Comparison of ENCODE assay signal across 1 cellular context in the genomic region with DNA sequence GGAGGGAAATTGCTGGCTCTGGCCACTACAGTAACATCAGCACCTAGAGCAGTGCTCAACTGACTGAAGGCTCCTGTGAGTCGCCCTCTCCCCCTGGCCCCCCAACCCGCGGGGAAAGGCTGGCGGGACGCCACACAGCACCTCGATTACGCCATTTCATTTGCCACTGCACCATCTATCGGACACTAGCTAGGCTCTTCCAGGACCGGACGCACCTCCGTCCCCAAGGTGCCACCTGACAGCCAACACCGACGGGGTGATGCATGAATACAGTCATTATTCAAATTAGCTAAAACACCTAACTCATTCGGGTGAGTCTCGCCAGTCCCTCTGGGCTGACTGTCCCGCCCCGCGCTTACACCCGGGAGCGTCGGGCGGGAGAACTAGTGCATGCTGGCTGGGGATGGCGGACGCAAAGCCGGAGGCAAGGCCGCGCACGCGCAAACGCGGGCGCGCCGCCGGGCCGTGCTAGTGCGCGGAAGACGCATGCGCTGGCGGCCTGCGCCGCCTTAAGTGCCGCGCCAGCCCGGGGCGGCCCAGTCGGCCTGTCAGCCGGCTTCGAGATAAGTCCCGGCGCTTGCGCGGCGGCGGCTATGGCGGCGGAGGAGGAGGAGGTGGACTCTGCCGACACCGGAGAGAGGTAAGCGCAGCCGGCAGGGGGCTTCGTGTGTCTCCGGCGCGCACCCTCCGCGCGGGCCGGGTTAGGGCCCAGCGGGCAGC.
A peak's percentile ranks its signal among the peaks of the same experiment; 100 is the strongest.
TF ChIP-seq lines count a peak whose summit lies in the region.

A gene (plus strand): TSS at position 539 of the 720 bp plus-strand sequence. CDS start 55 bp downstream, at position 594.

TF ChIP-seq in K562, 482 proteins besides CTCF, POLR2A, EP300 and RAD21 (continued from another document and continues in another):
- TF ChIP-seq, protein P1, sequence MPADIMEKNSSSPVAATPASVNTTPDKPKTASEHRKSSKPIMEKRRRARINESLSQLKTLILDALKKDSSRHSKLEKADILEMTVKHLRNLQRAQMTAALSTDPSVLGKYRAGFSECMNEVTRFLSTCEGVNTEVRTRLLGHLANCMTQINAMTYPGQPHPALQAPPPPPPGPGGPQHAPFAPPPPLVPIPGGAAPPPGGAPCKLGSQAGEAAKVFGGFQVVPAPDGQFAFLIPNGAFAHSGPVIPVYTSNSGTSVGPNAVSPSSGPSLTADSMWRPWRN (IDR thresholded peaks at IDR 0.05; ENCODE audit: low read depth): no peak
- TF ChIP-seq, protein P2, sequence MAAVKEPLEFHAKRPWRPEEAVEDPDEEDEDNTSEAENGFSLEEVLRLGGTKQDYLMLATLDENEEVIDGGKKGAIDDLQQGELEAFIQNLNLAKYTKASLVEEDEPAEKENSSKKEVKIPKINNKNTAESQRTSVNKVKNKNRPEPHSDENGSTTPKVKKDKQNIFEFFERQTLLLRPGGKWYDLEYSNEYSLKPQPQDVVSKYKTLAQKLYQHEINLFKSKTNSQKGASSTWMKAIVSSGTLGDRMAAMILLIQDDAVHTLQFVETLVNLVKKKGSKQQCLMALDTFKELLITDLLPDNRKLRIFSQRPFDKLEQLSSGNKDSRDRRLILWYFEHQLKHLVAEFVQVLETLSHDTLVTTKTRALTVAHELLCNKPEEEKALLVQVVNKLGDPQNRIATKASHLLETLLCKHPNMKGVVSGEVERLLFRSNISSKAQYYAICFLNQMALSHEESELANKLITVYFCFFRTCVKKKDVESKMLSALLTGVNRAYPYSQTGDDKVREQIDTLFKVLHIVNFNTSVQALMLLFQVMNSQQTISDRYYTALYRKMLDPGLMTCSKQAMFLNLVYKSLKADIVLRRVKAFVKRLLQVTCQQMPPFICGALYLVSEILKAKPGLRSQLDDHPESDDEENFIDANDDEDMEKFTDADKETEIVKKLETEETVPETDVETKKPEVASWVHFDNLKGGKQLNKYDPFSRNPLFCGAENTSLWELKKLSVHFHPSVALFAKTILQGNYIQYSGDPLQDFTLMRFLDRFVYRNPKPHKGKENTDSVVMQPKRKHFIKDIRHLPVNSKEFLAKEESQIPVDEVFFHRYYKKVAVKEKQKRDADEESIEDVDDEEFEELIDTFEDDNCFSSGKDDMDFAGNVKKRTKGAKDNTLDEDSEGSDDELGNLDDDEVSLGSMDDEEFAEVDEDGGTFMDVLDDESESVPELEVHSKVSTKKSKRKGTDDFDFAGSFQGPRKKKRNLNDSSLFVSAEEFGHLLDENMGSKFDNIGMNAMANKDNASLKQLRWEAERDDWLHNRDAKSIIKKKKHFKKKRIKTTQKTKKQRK (IDR thresholded peaks at IDR 0.05; ENCODE audit: borderline replicate concordance, low read depth, low read length): no peak
- no peak for TF ChIP-seq ZKSCAN8 (CRISPR knock-in tag; IDR thresholded peaks at IDR 0.05)
- no peak for TF ChIP-seq KHSRP (IDR thresholded peaks at IDR 0.05)
- TF ChIP-seq LARP7 (IDR thresholded peaks at IDR 0.05): no peak
- no peak; the same call in 1 of the 2 replicates for TF ChIP-seq ERF (CRISPR knock-in tag; IDR thresholded peaks at IDR 0.05)
- peak; percentile 65 for TF ChIP-seq NR2C2 (CRISPR knock-in tag; IDR thresholded peaks at IDR 0.05)
- peak; percentile 60; the same call in 1 of the 2 replicates for TF ChIP-seq NR2C2 (tag; IDR thresholded peaks at IDR 0.05)
- TF ChIP-seq PCBP1 (IDR thresholded peaks at IDR 0.05; ENCODE audit: low read depth, low read length, poor library complexity, severe bottlenecking): peak; percentile 91
- peak; percentile 54; the same call in 1 of the 2 replicates for TF ChIP-seq TCF7 (IDR thresholded peaks at IDR 0.05; ENCODE audit: borderline replicate concordance)
- no peak for TF ChIP-seq ZNF347 (CRISPR knock-in tag; IDR thresholded peaks at IDR 0.05; ENCODE audit: low read depth)
- TF ChIP-seq, protein P3, sequence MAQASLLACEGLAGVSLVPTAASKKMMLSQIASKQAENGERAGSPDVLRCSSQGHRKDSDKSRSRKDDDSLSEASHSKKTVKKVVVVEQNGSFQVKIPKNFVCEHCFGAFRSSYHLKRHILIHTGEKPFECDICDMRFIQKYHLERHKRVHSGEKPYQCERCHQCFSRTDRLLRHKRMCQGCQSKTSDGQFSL (CRISPR knock-in tag; IDR thresholded peaks at IDR 0.05): peak; percentile 54; the same call in 1 of the 2 replicates
- TF ChIP-seq, protein P3 (tag; IDR thresholded peaks at IDR 0.05): no peak
- peak; percentile 67 for TF ChIP-seq ZBTB17 (CRISPR knock-in tag; IDR thresholded peaks at IDR 0.05)
- no peak for TF ChIP-seq ZNF174 (CRISPR knock-in tag; IDR thresholded peaks at IDR 0.05)
- no peak for TF ChIP-seq ZNF354B (CRISPR knock-in tag; IDR thresholded peaks at IDR 0.05)
- TF ChIP-seq RFX1 (IDR thresholded peaks at IDR 0.05): no peak
- TF ChIP-seq GATA2 (CRISPR knock-in tag; IDR thresholded peaks at IDR 0.05): no peak
- no peak; the same call in 1 of the 2 replicates for TF ChIP-seq MYNN (IDR thresholded peaks at IDR 0.05)
- TF ChIP-seq MYNN (CRISPR knock-in tag; IDR thresholded peaks at IDR 0.05): no peak
- TF ChIP-seq ELF2 (CRISPR knock-in tag; IDR thresholded peaks at IDR 0.05): no peak; the same call in 1 of the 2 replicates
- TF ChIP-seq ZFX (CRISPR knock-in tag; IDR thresholded peaks at IDR 0.05): peak; percentile 99
- 0 out of 4 replicates have a peak, but pooled peaks of 1 of the 2 experiments have one; percentile 19 for TF ChIP-seq FOXA3 (CRISPR knock-in tag; conservative IDR thresholded peaks at IDR 0.05 in 1 of 2, IDR thresholded peaks at IDR 0.05 in 1 of 2)
- no peak for TF ChIP-seq GABPB2 (CRISPR knock-in tag; conservative IDR thresholded peaks at IDR 0.05)
- TF ChIP-seq, protein P4, sequence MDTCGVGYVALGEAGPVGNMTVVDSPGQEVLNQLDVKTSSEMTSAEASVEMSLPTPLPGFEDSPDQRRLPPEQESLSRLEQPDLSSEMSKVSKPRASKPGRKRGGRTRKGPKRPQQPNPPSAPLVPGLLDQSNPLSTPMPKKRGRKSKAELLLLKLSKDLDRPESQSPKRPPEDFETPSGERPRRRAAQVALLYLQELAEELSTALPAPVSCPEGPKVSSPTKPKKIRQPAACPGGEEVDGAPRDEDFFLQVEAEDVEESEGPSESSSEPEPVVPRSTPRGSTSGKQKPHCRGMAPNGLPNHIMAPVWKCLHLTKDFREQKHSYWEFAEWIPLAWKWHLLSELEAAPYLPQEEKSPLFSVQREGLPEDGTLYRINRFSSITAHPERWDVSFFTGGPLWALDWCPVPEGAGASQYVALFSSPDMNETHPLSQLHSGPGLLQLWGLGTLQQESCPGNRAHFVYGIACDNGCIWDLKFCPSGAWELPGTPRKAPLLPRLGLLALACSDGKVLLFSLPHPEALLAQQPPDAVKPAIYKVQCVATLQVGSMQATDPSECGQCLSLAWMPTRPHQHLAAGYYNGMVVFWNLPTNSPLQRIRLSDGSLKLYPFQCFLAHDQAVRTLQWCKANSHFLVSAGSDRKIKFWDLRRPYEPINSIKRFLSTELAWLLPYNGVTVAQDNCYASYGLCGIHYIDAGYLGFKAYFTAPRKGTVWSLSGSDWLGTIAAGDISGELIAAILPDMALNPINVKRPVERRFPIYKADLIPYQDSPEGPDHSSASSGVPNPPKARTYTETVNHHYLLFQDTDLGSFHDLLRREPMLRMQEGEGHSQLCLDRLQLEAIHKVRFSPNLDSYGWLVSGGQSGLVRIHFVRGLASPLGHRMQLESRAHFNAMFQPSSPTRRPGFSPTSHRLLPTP (IDR thresholded peaks at IDR 0.05; ENCODE audit: borderline replicate concordance, extremely low read depth, insufficient read length): no peak
- TF ChIP-seq ZNF134 (CRISPR knock-in tag; conservative IDR thresholded peaks at IDR 0.05): peak; percentile 52
- no peak for TF ChIP-seq BCL6 (CRISPR knock-in tag; IDR thresholded peaks at IDR 0.05)
- TF ChIP-seq, protein P5, sequence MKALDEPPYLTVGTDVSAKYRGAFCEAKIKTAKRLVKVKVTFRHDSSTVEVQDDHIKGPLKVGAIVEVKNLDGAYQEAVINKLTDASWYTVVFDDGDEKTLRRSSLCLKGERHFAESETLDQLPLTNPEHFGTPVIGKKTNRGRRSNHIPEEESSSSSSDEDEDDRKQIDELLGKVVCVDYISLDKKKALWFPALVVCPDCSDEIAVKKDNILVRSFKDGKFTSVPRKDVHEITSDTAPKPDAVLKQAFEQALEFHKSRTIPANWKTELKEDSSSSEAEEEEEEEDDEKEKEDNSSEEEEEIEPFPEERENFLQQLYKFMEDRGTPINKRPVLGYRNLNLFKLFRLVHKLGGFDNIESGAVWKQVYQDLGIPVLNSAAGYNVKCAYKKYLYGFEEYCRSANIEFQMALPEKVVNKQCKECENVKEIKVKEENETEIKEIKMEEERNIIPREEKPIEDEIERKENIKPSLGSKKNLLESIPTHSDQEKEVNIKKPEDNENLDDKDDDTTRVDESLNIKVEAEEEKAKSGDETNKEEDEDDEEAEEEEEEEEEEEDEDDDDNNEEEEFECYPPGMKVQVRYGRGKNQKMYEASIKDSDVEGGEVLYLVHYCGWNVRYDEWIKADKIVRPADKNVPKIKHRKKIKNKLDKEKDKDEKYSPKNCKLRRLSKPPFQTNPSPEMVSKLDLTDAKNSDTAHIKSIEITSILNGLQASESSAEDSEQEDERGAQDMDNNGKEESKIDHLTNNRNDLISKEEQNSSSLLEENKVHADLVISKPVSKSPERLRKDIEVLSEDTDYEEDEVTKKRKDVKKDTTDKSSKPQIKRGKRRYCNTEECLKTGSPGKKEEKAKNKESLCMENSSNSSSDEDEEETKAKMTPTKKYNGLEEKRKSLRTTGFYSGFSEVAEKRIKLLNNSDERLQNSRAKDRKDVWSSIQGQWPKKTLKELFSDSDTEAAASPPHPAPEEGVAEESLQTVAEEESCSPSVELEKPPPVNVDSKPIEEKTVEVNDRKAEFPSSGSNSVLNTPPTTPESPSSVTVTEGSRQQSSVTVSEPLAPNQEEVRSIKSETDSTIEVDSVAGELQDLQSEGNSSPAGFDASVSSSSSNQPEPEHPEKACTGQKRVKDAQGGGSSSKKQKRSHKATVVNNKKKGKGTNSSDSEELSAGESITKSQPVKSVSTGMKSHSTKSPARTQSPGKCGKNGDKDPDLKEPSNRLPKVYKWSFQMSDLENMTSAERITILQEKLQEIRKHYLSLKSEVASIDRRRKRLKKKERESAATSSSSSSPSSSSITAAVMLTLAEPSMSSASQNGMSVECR (CRISPR knock-in tag; IDR thresholded peaks at IDR 0.05): peak; percentile 78
- TF ChIP-seq MTA3 (IDR thresholded peaks at IDR 0.05; ENCODE audit: borderline replicate concordance): peak; percentile 65
- peak; percentile 79; a peak in 3 of 4 replicates for TF ChIP-seq TEAD1 (CRISPR knock-in tag; IDR thresholded peaks at IDR 0.05)
- TF ChIP-seq, protein P6, sequence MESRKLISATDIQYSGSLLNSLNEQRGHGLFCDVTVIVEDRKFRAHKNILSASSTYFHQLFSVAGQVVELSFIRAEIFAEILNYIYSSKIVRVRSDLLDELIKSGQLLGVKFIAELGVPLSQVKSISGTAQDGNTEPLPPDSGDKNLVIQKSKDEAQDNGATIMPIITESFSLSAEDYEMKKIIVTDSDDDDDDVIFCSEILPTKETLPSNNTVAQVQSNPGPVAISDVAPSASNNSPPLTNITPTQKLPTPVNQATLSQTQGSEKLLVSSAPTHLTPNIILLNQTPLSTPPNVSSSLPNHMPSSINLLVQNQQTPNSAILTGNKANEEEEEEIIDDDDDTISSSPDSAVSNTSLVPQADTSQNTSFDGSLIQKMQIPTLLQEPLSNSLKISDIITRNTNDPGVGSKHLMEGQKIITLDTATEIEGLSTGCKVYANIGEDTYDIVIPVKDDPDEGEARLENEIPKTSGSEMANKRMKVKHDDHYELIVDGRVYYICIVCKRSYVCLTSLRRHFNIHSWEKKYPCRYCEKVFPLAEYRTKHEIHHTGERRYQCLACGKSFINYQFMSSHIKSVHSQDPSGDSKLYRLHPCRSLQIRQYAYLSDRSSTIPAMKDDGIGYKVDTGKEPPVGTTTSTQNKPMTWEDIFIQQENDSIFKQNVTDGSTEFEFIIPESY (CRISPR knock-in tag; IDR thresholded peaks at IDR 0.05): no peak; the same call in 1 of the 2 replicates
- TF ChIP-seq BMI1 (IDR thresholded peaks at IDR 0.05; ENCODE audit: low read length): no peak
- TF ChIP-seq, protein P7, sequence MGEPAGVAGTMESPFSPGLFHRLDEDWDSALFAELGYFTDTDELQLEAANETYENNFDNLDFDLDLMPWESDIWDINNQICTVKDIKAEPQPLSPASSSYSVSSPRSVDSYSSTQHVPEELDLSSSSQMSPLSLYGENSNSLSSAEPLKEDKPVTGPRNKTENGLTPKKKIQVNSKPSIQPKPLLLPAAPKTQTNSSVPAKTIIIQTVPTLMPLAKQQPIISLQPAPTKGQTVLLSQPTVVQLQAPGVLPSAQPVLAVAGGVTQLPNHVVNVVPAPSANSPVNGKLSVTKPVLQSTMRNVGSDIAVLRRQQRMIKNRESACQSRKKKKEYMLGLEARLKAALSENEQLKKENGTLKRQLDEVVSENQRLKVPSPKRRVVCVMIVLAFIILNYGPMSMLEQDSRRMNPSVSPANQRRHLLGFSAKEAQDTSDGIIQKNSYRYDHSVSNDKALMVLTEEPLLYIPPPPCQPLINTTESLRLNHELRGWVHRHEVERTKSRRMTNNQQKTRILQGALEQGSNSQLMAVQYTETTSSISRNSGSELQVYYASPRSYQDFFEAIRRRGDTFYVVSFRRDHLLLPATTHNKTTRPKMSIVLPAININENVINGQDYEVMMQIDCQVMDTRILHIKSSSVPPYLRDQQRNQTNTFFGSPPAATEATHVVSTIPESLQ (CRISPR knock-in tag; IDR thresholded peaks at IDR 0.05): peak; percentile 76; the same call in 1 of the 2 replicates
- TF ChIP-seq SPI1 (IDR thresholded peaks at IDR 0.05; ENCODE audit: borderline replicate concordance, low read depth, low read length): no peak
- TF ChIP-seq MED1 (CRISPR knock-in tag; IDR thresholded peaks at IDR 0.05; ENCODE audit: borderline replicate concordance): no peak
- TF ChIP-seq NFIC (IDR thresholded peaks at IDR 0.05): peak; percentile 89
- peak; percentile 98 for TF ChIP-seq MEIS2 (IDR thresholded peaks at IDR 0.05; ENCODE audit: partially characterized antibody)
- TF ChIP-seq SLC30A9 (CRISPR knock-in tag; IDR thresholded peaks at IDR 0.05): 0 out of 2 replicates have a peak, but pooled peaks have one; percentile 25
- peak; percentile 97 for TF ChIP-seq POLR2H (tag; IDR thresholded peaks at IDR 0.05; ENCODE audit: low read depth)
- TF ChIP-seq ETV5 (CRISPR knock-in tag; IDR thresholded peaks at IDR 0.05; ENCODE audit: low read depth): 0 out of 2 replicates have a peak, but pooled peaks have one; percentile 35
- no peak for TF ChIP-seq BRCA1 (IDR thresholded peaks at IDR 0.05)
- no peak for TF ChIP-seq BRCA1 (CRISPR knock-in tag; IDR thresholded peaks at IDR 0.05)
- no peak; a peak in 1 of 4 replicates for TF ChIP-seq ETV6 (IDR thresholded peaks at IDR 0.05; ENCODE audit: borderline replicate concordance in 1 of 2, low read depth in 2 of 2, low read length in 1 of 2)
- 0 out of 2 replicates have a peak, but pooled peaks have one; percentile 34 for TF ChIP-seq ETV6 (CRISPR knock-in tag; IDR thresholded peaks at IDR 0.05; ENCODE audit: borderline replicate concordance)
- no peak for TF ChIP-seq TEAD4 (IDR thresholded peaks at IDR 0.05; ENCODE audit: low read length)
- no peak for TF ChIP-seq TEAD4 (CRISPR knock-in tag; IDR thresholded peaks at IDR 0.05; ENCODE audit: borderline replicate concordance)
- peak; percentile 46; the same call in 1 of the 2 replicates for TF ChIP-seq NR4A1 (CRISPR knock-in tag; IDR thresholded peaks at IDR 0.05)
- peak; percentile 59 for TF ChIP-seq NR4A1 (tag; IDR thresholded peaks at IDR 0.05)
- no peak for TF ChIP-seq YBX1 (IDR thresholded peaks at IDR 0.05)
